Comparison of ENCODE assay signal across 8 cellular contexts in genomic region chr14:81436296-81437138, GRCh38. TPM values are rescaled to one million over a fixed set of nuclear protein-coding genes. Genes with fewer than 3 reads are reported as not detected.
DNase-seq lines count a peak whose midpoint lies in the region; ATAC-seq and TF ChIP-seq lines count a peak whose summit lies in the region.

No MANE protein-coding gene starts in this region.

- TF ChIP-seq CTCF in lung (IDR thresholded peaks at IDR 0.05; ENCODE audit: control extremely low read depth, extremely low read depth) = no peak

- H3K4me1 ChIP-seq in ACC112 (ENCODE audit: control insufficient read depth, insufficient read depth, low read length, unreplicated experiment) = peaks cover 2% of the 10 kb centered on the region
- peaks cover 8% of the 10 kb centered on the region for H3K4me1 ChIP-seq in endocrine pancreas (ENCODE audit: control insufficient read depth, insufficient read depth, low read length)
- peaks cover 0 to 11% of the 10 kb centered on the region in 2 donors for H3K4me1 ChIP-seq in lung (ENCODE audit: control insufficient read depth in 2 of 2, insufficient read depth in 2 of 2, low read length in 2 of 2)

- H3K27ac ChIP-seq in ACC112 (ENCODE audit: low read depth, low read length) (no peak overlapping the region), lung (ENCODE audit: low read depth in 1 of 2, low read length in 1 of 2) (no peak overlapping the region)

- 1 to 2% methylated on average over 73 to 79 of the region's 79 CpGs for WGBS in lung, 2 donors

- peak; percentile 72 for DNase-seq in NCI-H2227 treated with DMSO at 0.1 percent for 48 hours (lab: John Stamatoyannopoulos, UW)
- peak; percentile 54 for DNase-seq in activated CD4-positive, alpha-beta memory T cell treated with anti-CD3 and anti-CD28 coated beads for 36 hours
- DNase-seq in lung (ENCODE audit: low spot score) = peak; percentile 64
- DNase-seq in stimulated activated CD4-positive, alpha-beta T cell treated with anti-CD3 and anti-CD28 coated beads, TNF-alpha, amount 100 ng/mL, for 24 hours (ENCODE audit: low read depth in 3 of 3) = peak in 2 of 3 experiments; percentile 7 to 50

- POLR2A ChIA-PET in activated CD4-positive, alpha-beta memory T cell treated with anti-CD3 and anti-CD28 coated beads for 36 hours (lab: Charles Lee) = no interaction called here

- H3K4me1 Mint-ChIP-seq in activated CD4-positive, alpha-beta memory T cell treated with anti-CD3 and anti-CD28 coated beads for 36 hours (ENCODE audit: low read depth) = peaks cover 12% of the 10 kb centered on the region

- H3K4me3 ChIP-seq in ACC112 (ENCODE audit: low read depth, low read length) (peak overlapping the region; percentile 64), endocrine pancreas (ENCODE audit: control insufficient read depth, insufficient read depth, low read length) (peak overlapping the region; percentile 80), lung (peak overlapping the region; percentile 35)

- H3K27me3 ChIP-seq in ACC112 (ENCODE audit: insufficient read depth, low read length) (peaks cover 92% of the 10 kb centered on the region), endocrine pancreas (ENCODE audit: control insufficient read depth, insufficient read depth, low read length) (no peaks in the 10 kb centered on the region), lung (ENCODE audit: control insufficient read depth, insufficient read depth) (no peaks in the 10 kb centered on the region)

- H3K9me3 ChIP-seq in endocrine pancreas (ENCODE audit: control insufficient read depth, low read length) (no peaks in the 10 kb centered on the region), lung (ENCODE audit: control insufficient read depth in 2 of 2, insufficient read depth in 1 of 2, low read length in 1 of 2) (no peaks in the 10 kb centered on the region)

- peak overlapping the region; percentile 47 for H3K9ac ChIP-seq in endocrine pancreas (ENCODE audit: control insufficient read depth, insufficient read depth, low read length)

- intact Hi-C loops in activated CD4-positive, alpha-beta memory T cell treated with anti-CD3 and anti-CD28 coated beads for 36 hours (cut with micrococcal nuclease) = no loop called here

- no peaks in the 10 kb centered on the region for H3K9me3 Mint-ChIP-seq in activated CD4-positive, alpha-beta memory T cell treated with anti-CD3 and anti-CD28 coated beads for 36 hours

- no peaks in the 10 kb centered on the region for H3K79me2 ChIP-seq in ACC112 (ENCODE audit: control insufficient read depth, insufficient read depth, low read length, unreplicated experiment)

- CTCF ChIA-PET in activated CD4-positive, alpha-beta memory T cell treated with anti-CD3 and anti-CD28 coated beads for 36 hours (lab: Charles Lee) = interaction anchor here (0.7 to 2.2 kb wide), 4 partner anchors 16 to 266 kb away, joined by 3 to 6 read pairs (median 4); no protein-coding TSS in a partner anchor

- H3K27ac Mint-ChIP-seq in activated CD4-positive, alpha-beta memory T cell treated with anti-CD3 and anti-CD28 coated beads for 36 hours = no peak overlapping the region

- peaks cover 72% of the 10 kb centered on the region for H3K27me3 Mint-ChIP-seq in activated CD4-positive, alpha-beta memory T cell treated with anti-CD3 and anti-CD28 coated beads for 36 hours

- peaks cover 1% of the 10 kb centered on the region for H3K36me3 Mint-ChIP-seq in activated CD4-positive, alpha-beta memory T cell treated with anti-CD3 and anti-CD28 coated beads for 36 hours

- no peak overlapping the region for H2AFZ ChIP-seq in ACC112 (ENCODE audit: low read length, unreplicated experiment)

- H3K4me3 Mint-ChIP-seq in activated CD4-positive, alpha-beta memory T cell treated with anti-CD3 and anti-CD28 coated beads for 36 hours = peak overlapping the region; percentile 59

- ATAC-seq in GM18517 (IDR thresholded peaks at IDR 0.05; ENCODE audit: unreplicated experiment) (peak; percentile 57), HG03064 (IDR thresholded peaks at IDR 0.05; ENCODE audit: low read depth, unreplicated experiment) (peak; percentile 69), lung (ENCODE audit: insufficient read depth, low FRiP score) (peak; percentile 97)

- H3K36me3 ChIP-seq in ACC112 (ENCODE audit: insufficient read depth, low read length) (no peaks in the 10 kb centered on the region), endocrine pancreas (ENCODE audit: control insufficient read depth, insufficient read depth, low read length) (no peaks in the 10 kb centered on the region), lung (ENCODE audit: control insufficient read depth in 2 of 2, insufficient read depth in 2 of 2, low read length in 2 of 2) (no peaks in the 10 kb centered on the region)

RNA-seq across cellular contexts. Expression of gene STON2, which starts 36.4 kb away (rescaled TPM):
- under 1 TPM; 0.12 to 0.34 TPM for total RNA-seq in activated CD4-positive, alpha-beta memory T cell treated with anti-CD3 and anti-CD28 coated beads for 36 hours
- 10 to 100 TPM; 26.4 to 27.6 TPM for total RNA-seq in lung
- polyA plus RNA-seq in lung = 1 to 10 TPM; 3.1 to 4.0 TPM

Comparison
In these comparisons a context has a peak if more than half of its experiments do, and no peak if none do; other contexts are left out.
1. RNA of gene STON2, which starts 36.4 kb away (total RNA-seq): 26.4 to 27.6 TPM in lung; 0.12 to 0.34 TPM in activated CD4-positive, alpha-beta memory T cell treated with anti-CD3 and anti-CD28 coated beads for 36 hours; every median in the first group is over 10 times any median in the second.
2. Peak in every context shown above with its lines, with median percentiles within 50 percentile points of each other: H3K4me3 ChIP-seq, ATAC-seq and DNase-seq.